24 cellular contexts compared by ENCODE assay signal in genomic region chr7:1848013-1848640, GRCh38.
DNase-seq lines count a peak whose midpoint lies in the region; ATAC-seq, FAIRE-seq and TF ChIP-seq lines count a peak whose summit lies in the region.
"Had no signal": no experiment of that assay in that cellular context is flagged by ENCODE, and none has a peak within 500 bp of the region (broad histone marks: within the 10 kb centered on the region; RNA-seq: fewer than 3 reads in every experiment).

No MANE protein-coding gene starts in this region.

- intact Hi-C loops in K562 (cut with micrococcal nuclease) (no loop called here), endothelial cell of umbilical vein (cut with micrococcal nuclease) (no loop called here), spleen (cut with DNase I; ENCODE audit: low total_unique reads) (no loop called here)

- H3K27me3 ChIP-seq in K562 (ENCODE audit: control insufficient read depth in 2 of 2, insufficient read depth in 2 of 2, low read length in 2 of 2) (no peaks in the 10 kb centered on the region), endothelial cell of umbilical vein (ENCODE audit: control insufficient read depth in 2 of 2, insufficient read depth in 2 of 2, low read length in 2 of 2) (no peaks in the 10 kb centered on the region), spleen (replicated peaks in 1 of 7) (no peaks in the 10 kb centered on the region), WERI-Rb-1 (ENCODE audit: insufficient read depth, low read depth, severe bottlenecking) (no peaks in the 10 kb centered on the region)
- H3K27me3 ChIP-seq: dorsolateral prefrontal cortex, heart left ventricle, neutrophil had no signal

- in situ Hi-C loops in K562 (cut with MboI) = no loop called here

- H3K4me3 ChIP-seq in K562 (no peak overlapping the region), endothelial cell of umbilical vein (replicated peaks in 1 of 3; ENCODE audit: insufficient read depth in 1 of 3, low read depth in 1 of 3, low read length in 3 of 3) (no peak overlapping the region), spleen (no peak overlapping the region), WERI-Rb-1 (ENCODE audit: low read depth, low read length) (no peak overlapping the region)
- H3K4me3 ChIP-seq: dorsolateral prefrontal cortex, heart left ventricle had no signal

- H3K36me3 ChIP-seq in K562 (ENCODE audit: control insufficient read depth, insufficient read depth, low read length) (peaks cover 62% of the 10 kb centered on the region), endothelial cell of umbilical vein (ENCODE audit: control insufficient read depth in 2 of 2, extremely low read depth in 1 of 2, insufficient read depth in 2 of 2, low read length in 2 of 2) (no peaks in the 10 kb centered on the region), spleen (peaks cover 0 to 92% (median 0%) of the 10 kb centered on the region in 6 donors), WERI-Rb-1 (no peaks in the 10 kb centered on the region; the same call in 1 of the 2 replicates)
- H3K36me3 ChIP-seq: heart left ventricle, neutrophil had no signal

- POLR2A ChIA-PET in K562 (lab: Yijun Ruan, JAX) (interaction anchor here (0.7 kb wide), 1 partner anchor 92 kb away, joined by 3 read pairs; no protein-coding TSS in a partner anchor), endothelial cell of umbilical vein (lab: Charles Lee) (no interaction called here)

- no TSS peak for BruUV-seq in K562 (replicated peaks; lab: Mats Ljungman, UMichigan)
- BruUV-seq in endothelial cell of umbilical vein (replicated peaks; lab: Mats Ljungman, UMichigan) = no TSS peak

- dilution Hi-C loops in endothelial cell of umbilical vein (cut with MboI; ENCODE audit: extremely low pct_ligation_motif_present, low sequenced_read_pairs) = no loop called here

- no peak for TF ChIP-seq RAD21 in K562 (CRISPR knock-in tag; conservative IDR thresholded peaks at IDR 0.05 in 1 of 2, IDR thresholded peaks at IDR 0.05 in 1 of 2)

- TF ChIP-seq CTCF in K562 (IDR thresholded peaks at IDR 0.05 in 2 of 3, conservative IDR thresholded peaks at IDR 0.05 in 1 of 3; ENCODE audit: insufficient read depth in 2 of 3, low read depth in 1 of 3, low read length in 3 of 3) = no peak
- TF ChIP-seq CTCF in endothelial cell of umbilical vein (IDR thresholded peaks at IDR 0.05; ENCODE audit: extremely low read depth in 1 of 2, insufficient read depth in 1 of 2, low read depth in 1 of 2, low read length in 2 of 2) = no peak
- no peak for TF ChIP-seq CTCF in spleen (IDR thresholded peaks at IDR 0.05 in 8 of 11, conservative IDR thresholded peaks at IDR 0.05 in 3 of 11)
- no peak for TF ChIP-seq CTCF in WERI-Rb-1 (IDR thresholded peaks at IDR 0.05; ENCODE audit: low read depth, low read length)

- H3K9ac ChIP-seq in K562 (ENCODE audit: insufficient read depth in 1 of 2, low read depth in 2 of 2, low read length in 2 of 2) = no peak overlapping the region
- H3K9ac ChIP-seq in endothelial cell of umbilical vein (replicated peaks; ENCODE audit: extremely low read depth, insufficient read depth, low read length) = no peak overlapping the region

- CTCF ChIA-PET in K562 (lab: Yijun Ruan, JAX; ENCODE audit: low intra/inter-chr PET ratio) = no interaction called here
- CTCF ChIA-PET in endothelial cell of umbilical vein (lab: Charles Lee) = no interaction called here

- ATAC-seq in K562 = no peak
- no peak for ATAC-seq in SK-N-SH treated with all-trans-retinoic acid at 6 μM for 48 hours
- ATAC-seq: activated T-cell treated with anti-CD3 and anti-CD28 coated beads, Interleukin-2, amount 50 U/mL, for 4 hours; HCT116; heart left ventricle; left colon; stimulated activated memory B cell treated with anti-CD40 and anti-IgM and Interleukin-4, amounts not matched to agents 10 μg/mL and 1 μg/mL and 100 μg/mL, for 72 hours had no signal

- peaks cover 7 to 88% of the 10 kb centered on the region in 2 experiments; a peak in 4 of 5 replicates for H3K4me1 ChIP-seq in K562 (replicated peaks in 1 of 2; ENCODE audit: control insufficient read depth in 2 of 2, insufficient read depth in 2 of 2, low read length in 2 of 2)
- no peaks in the 10 kb centered on the region for H3K4me1 ChIP-seq in endothelial cell of umbilical vein (ENCODE audit: control insufficient read depth, extremely low read depth, insufficient read depth, low read length)
- peaks cover 0 to 49% (median 4%) of the 10 kb centered on the region in 6 donors for H3K4me1 ChIP-seq in spleen
- H3K4me1 ChIP-seq: heart left ventricle had no signal

- TF ChIP-seq POLR2A in K562 (conservative IDR thresholded peaks at IDR 0.05) (no peak), endothelial cell of umbilical vein (IDR thresholded peaks at IDR 0.05; ENCODE audit: low read depth, low read length) (no peak), spleen (IDR thresholded peaks at IDR 0.05) (no peak)

- WGBS in K562 (ENCODE audit: insufficient coverage, low coverage, missing lambda C conversion rate) = 95% methylated on average over 20 of the region's 23 CpGs
- WGBS in spleen, 5 donors = 87 to 96% (median 89%) methylated on average over 17 to 23 of the region's 23 CpGs

- H4K20me1 ChIP-seq in K562 (replicated peaks; ENCODE audit: control insufficient read depth, insufficient read depth, low read length) (0 out of 2 replicates have a peak, but pooled peaks cover 3% of the 10 kb centered on the region), endothelial cell of umbilical vein (replicated peaks; ENCODE audit: control insufficient read depth, extremely low read depth, insufficient read depth, low read length) (no peaks in the 10 kb centered on the region)

- DNase-seq in K562 (ENCODE audit: extremely low read depth in 1 of 4, low spot score in 3 of 4) = no peak
- DNase-seq in endothelial cell of umbilical vein (ENCODE audit: low read depth, low spot score) = peak; percentile 20
- peak; percentile 14 to 56 for DNase-seq in lung microvascular endothelial cell (ENCODE audit: low read depth in 2 of 2)
- DNase-seq in spleen = peak; percentile 58
- no peak for DNase-seq in COLO668 (lab: John Stamatoyannopoulos, UW; ENCODE audit: unreplicated experiment)
- DNase-seq in WERI-Rb-1 = no peak
- DNase-seq: activated CD4-positive, alpha-beta T cell treated with anti-CD3 and anti-CD28 coated beads for 48 hours; activated naive CD4-positive, alpha-beta T cell treated with anti-CD3 and anti-CD28 coated beads, Interleukin-2, amount 10 ng/mL, durations not matched to agents 7 days and 5 days; activated T-cell treated with anti-CD3 and anti-CD28 coated beads, Interleukin-2, amount 50 U/mL, for 4 hours; CD4-positive, CD25-positive, alpha-beta regulatory T cell; central memory CD4-positive, alpha-beta T cell; EL; left colon; NCI-H1092 treated with DMSO at 0.1 percent for 48 hours; NCI-H1930; NCI-H69; stimulated activated CD4-positive, alpha-beta T cell treated with anti-CD3 and anti-CD28 coated beads, Interleukin-2, amount 100 ng/mL, for 48 hours had no signal

- TF ChIP-seq EP300 in K562 (IDR thresholded peaks at IDR 0.05; ENCODE audit: low read length) = no peak

- H3K79me2 ChIP-seq in K562 (ENCODE audit: control insufficient read depth, insufficient read depth, low read length) (peaks cover 31% of the 10 kb centered on the region), endothelial cell of umbilical vein (ENCODE audit: control insufficient read depth, insufficient read depth, low read length) (no peaks in the 10 kb centered on the region)

- H2AFZ ChIP-seq in K562 (ENCODE audit: low read depth, low read length) (no peak overlapping the region), endothelial cell of umbilical vein (ENCODE audit: low read depth, low read length) (no peak overlapping the region)

- peaks cover 3% of the 10 kb centered on the region for H3K9me1 ChIP-seq in K562 (ENCODE audit: control insufficient read depth, insufficient read depth, low read length)
- H3K9me1 ChIP-seq in endothelial cell of umbilical vein (replicated peaks; ENCODE audit: control insufficient read depth, extremely low read depth, insufficient read depth, low read length) = no peaks in the 10 kb centered on the region

- H3K4me2 ChIP-seq in K562 (ENCODE audit: insufficient read depth, low read length) (no peak overlapping the region), endothelial cell of umbilical vein (ENCODE audit: insufficient read depth, low read length) (no peak overlapping the region)

- H3K27ac ChIP-seq in K562 (ENCODE audit: extremely low read depth, low read depth, low read length) (no peak overlapping the region), endothelial cell of umbilical vein (ENCODE audit: insufficient read depth, low read depth, low read length) (no peak overlapping the region), spleen (no peak overlapping the region), WERI-Rb-1 (no peak overlapping the region)
- H3K27ac ChIP-seq: dorsolateral prefrontal cortex, heart left ventricle, neutrophil had no signal

- no peak for FAIRE-seq in K562 (lab: Jason Lieb, UNC)
- FAIRE-seq in endothelial cell of umbilical vein (lab: Jason Lieb, UNC) = no peak
- FAIRE-seq: astrocyte had no signal

- H3K9me3 ChIP-seq in K562 (replicated peaks; ENCODE audit: control insufficient read depth, insufficient read depth, low read depth, low read length) (no peaks in the 10 kb centered on the region), endothelial cell of umbilical vein (replicated peaks; ENCODE audit: control insufficient read depth, insufficient read depth, low read length) (no peaks in the 10 kb centered on the region), spleen (no peaks in the 10 kb centered on the region), WERI-Rb-1 (ENCODE audit: severe bottlenecking) (no peaks in the 10 kb centered on the region)
- H3K9me3 ChIP-seq: heart left ventricle, neutrophil had no signal

TF ChIP-seq in K562, 482 proteins besides CTCF, POLR2A, EP300 and RAD21:
- TF ChIP-seq ZNF695 (CRISPR knock-in tag; IDR thresholded peaks at IDR 0.05) (no peak), POLR2G (IDR thresholded peaks at IDR 0.05; ENCODE audit: low read depth, low read length) (peak; percentile 10; the same call in 1 of the 2 replicates)

TF ChIP-seq in endothelial cell of umbilical vein, 7 proteins besides CTCF, POLR2A, EP300 and RAD21 (continues in another document):
- TF ChIP-seq MYC (IDR thresholded peaks at IDR 0.05; ENCODE audit: low read depth, low read length) (no peak), GATA2 (IDR thresholded peaks at IDR 0.05; ENCODE audit: insufficient read depth, insufficient read length, low read depth, low read length) (no peak), JUN (IDR thresholded peaks at IDR 0.05; ENCODE audit: borderline replicate concordance, insufficient read depth, insufficient read length, low read depth) (no peak), EZH2 (IDR thresholded peaks at IDR 0.05; ENCODE audit: borderline replicate concordance, low read depth, low read length, severe bottlenecking) (no peak)

TF ChIP-seq in SK-N-SH treated with all-trans-retinoic acid at 6 μM for 48 hours, 23 proteins besides CTCF, POLR2A, EP300 and RAD21 (continues in another document):
- no peak for TF ChIP-seq BACH2 (CRISPR knock-in tag; IDR thresholded peaks at IDR 0.05; ENCODE audit: borderline replicate concordance)
- no peak for TF ChIP-seq ZNF8 (CRISPR knock-in tag; IDR thresholded peaks at IDR 0.05)
- TF ChIP-seq TCF4 (CRISPR knock-in tag; IDR thresholded peaks at IDR 0.05; ENCODE audit: borderline replicate concordance) = no peak

Comparison
In these comparisons a context has a peak if more than half of its experiments do, and no peak if none do; other contexts are left out.
1. DNase-seq: peak in endothelial cell of umbilical vein (single experiment), lung microvascular endothelial cell (2 of 2) and spleen (single experiment); none in K562 (0 of 4), COLO668 (single experiment) and WERI-Rb-1 (single experiment).